ENCODE assay signal across 16 cellular contexts in genomic region chr5:136526798-136527197, GRCh38.
DNase-seq lines count a peak whose midpoint lies in the region; ATAC-seq and TF ChIP-seq lines count a peak whose summit lies in the region.
"Had no signal": no experiment of that assay in that cellular context is flagged by ENCODE, and none has a peak within 500 bp of the region (broad histone marks: within the 10 kb centered on the region; RNA-seq: fewer than 3 reads in every experiment).

No MANE protein-coding gene starts in this region.

- no peaks in the 10 kb centered on the region for H3K9me3 Mint-ChIP-seq in nephron progenitor cell
- H3K9me3 Mint-ChIP-seq: CD8-positive, alpha-beta T cell had no signal

- ATAC-seq in GM18519 (IDR thresholded peaks at IDR 0.05; ENCODE audit: low FRiP score, unreplicated experiment) = no peak
- no peak for ATAC-seq in HG02798 (IDR thresholded peaks at IDR 0.05; ENCODE audit: poor library complexity, unreplicated experiment)
- ATAC-seq: CD8-positive, alpha-beta T cell had no signal

- H3K4me3 ChIP-seq in fibroblast of the aortic adventitia (ENCODE audit: low read depth, low read length) = no peak overlapping the region
- H3K4me3 ChIP-seq: BLaER1 treated with 17β-estradiol and CSF1 and Interleukin-3, amounts not matched to agents 10 nM and 100 nM; GM23248 had no signal

- peaks cover 4% of the 10 kb centered on the region for H3K27me3 Mint-ChIP-seq in nephron progenitor cell (ENCODE audit: low read depth, poor library complexity)
- H3K27me3 Mint-ChIP-seq: B cell had no signal

- H3K27ac Mint-ChIP-seq in nephron progenitor cell = peak overlapping the region; percentile 10
- H3K27ac Mint-ChIP-seq: B cell; CD8-positive, alpha-beta T cell had no signal

- no peaks in the 10 kb centered on the region for H3K36me3 Mint-ChIP-seq in nephron progenitor cell (ENCODE audit: low read depth)
- H3K36me3 Mint-ChIP-seq: CD8-positive, alpha-beta T cell had no signal

- no peak overlapping the region for H3K4me3 Mint-ChIP-seq in nephron progenitor cell
- H3K4me3 Mint-ChIP-seq: B cell; CD8-positive, alpha-beta T cell had no signal

- no peak for TF ChIP-seq CTCF in fibroblast of the aortic adventitia (IDR thresholded peaks at IDR 0.05; ENCODE audit: insufficient read depth, low read length)
- no peak for TF ChIP-seq CTCF in nephron progenitor cell (IDR thresholded peaks at IDR 0.05)

- H3K4me1 Mint-ChIP-seq in nephron progenitor cell = no peaks in the 10 kb centered on the region
- H3K4me1 Mint-ChIP-seq: B cell had no signal

- DNase-seq in M059J (ENCODE audit: low read depth) (peak; percentile 14), fibroblast of the aortic adventitia (ENCODE audit: low read depth) (peak; percentile 7), nephron progenitor cell (no peak), KG1 (lab: John Stamatoyannopoulos, UW) (no peak), COLO668 (lab: John Stamatoyannopoulos, UW; ENCODE audit: unreplicated experiment) (no peak)
- DNase-seq: CD8-positive, alpha-beta T cell; COR-L47; DMS 273 treated with DMSO at 0.1 percent for 48 hours; DMS53; DND-41; GM23248; HCEC 1CT had no signal

Comparison
In these comparisons a context has a peak if more than half of its experiments do, and no peak if none do; other contexts are left out.
1. DNase-seq: peak in M059J (single experiment) and fibroblast of the aortic adventitia (single experiment); none in nephron progenitor cell (single experiment), KG1 (single experiment) and COLO668 (single experiment).